Comparison of ENCODE assay signal across 21 cellular contexts in genomic region chr1:247268390-247269045, GRCh38. TPM values are rescaled to one million over a fixed set of nuclear protein-coding genes. Genes with fewer than 3 reads are reported as not detected.
DNase-seq lines count a peak whose midpoint lies in the region; ATAC-seq and TF ChIP-seq lines count a peak whose summit lies in the region.
"Had no signal": no experiment of that assay in that cellular context is flagged by ENCODE, and none has a peak within 500 bp of the region (broad histone marks: within the 10 kb centered on the region; RNA-seq: fewer than 3 reads in every experiment).

No MANE protein-coding gene starts in this region.

- H4K91ac ChIP-seq in trophoblast cell (ENCODE audit: low read depth, low read length), result no peak overlapping the region

- no peak overlapping the region for H3K23ac ChIP-seq in trophoblast cell (ENCODE audit: low read length)

- intact Hi-C loops in sciatic nerve (cut with DNase I), result no loop called here

- no peaks in the 10 kb centered on the region for H3K36me3 ChIP-seq in trophoblast cell (ENCODE audit: control insufficient read depth in 1 of 2, insufficient read depth in 2 of 2, low read length in 2 of 2)
- H3K36me3 ChIP-seq: BLaER1 had no signal

- H2BK5ac ChIP-seq in trophoblast cell (ENCODE audit: low read depth, low read length, poor library complexity), result no peak overlapping the region

- no peak overlapping the region for H3K27ac ChIP-seq in trophoblast cell (ENCODE audit: low read depth, low read length)
- H3K27ac ChIP-seq: 22Rv1, BLaER1, GM23248 had no signal

- no peak overlapping the region for H3K9ac ChIP-seq in trophoblast cell (ENCODE audit: low read length)
- H3K9ac ChIP-seq: BLaER1, GM23248 had no signal

- H3K18ac ChIP-seq in trophoblast cell (ENCODE audit: low read length), result no peak overlapping the region

- H3K79me1 ChIP-seq in trophoblast cell (ENCODE audit: low read length), result no peaks in the 10 kb centered on the region

- H3K27me3 ChIP-seq in trophoblast cell (ENCODE audit: insufficient read depth, low read length), result no peaks in the 10 kb centered on the region
- H3K27me3 ChIP-seq: BLaER1 had no signal

- H3K4me2 ChIP-seq in trophoblast cell (ENCODE audit: low read length), result no peak overlapping the region
- H3K4me2 ChIP-seq: BLaER1 had no signal

- ATAC-seq in sciatic nerve, result no peak
- ATAC-seq: CD8-positive, alpha-beta T cell had no signal

- no peak overlapping the region for H2AK5ac ChIP-seq in trophoblast cell (ENCODE audit: low read length)

- H2BK12ac ChIP-seq in trophoblast cell (ENCODE audit: low read length), result no peak overlapping the region

- H4K12ac ChIP-seq in trophoblast cell (ENCODE audit: low read depth, low read length), result no peak overlapping the region

- H3K4ac ChIP-seq in trophoblast cell (ENCODE audit: low read depth, low read length), result no peak overlapping the region

- H3K79me2 ChIP-seq in trophoblast cell (ENCODE audit: control insufficient read depth, insufficient read depth, low read length, poor library complexity), result no peaks in the 10 kb centered on the region

- H4K8ac ChIP-seq in trophoblast cell (ENCODE audit: low read depth, low read length), result no peak overlapping the region

- H3K4me1 ChIP-seq in trophoblast cell (ENCODE audit: control insufficient read depth in 1 of 2, insufficient read depth in 2 of 2, low read length in 2 of 2), result no peaks in the 10 kb centered on the region
- H3K4me1 ChIP-seq: BLaER1 had no signal

- no CpG with 5 or more reads among the region's 2 CpGs for WGBS in trophoblast cell (ENCODE audit: extremely low coverage, insufficient coverage, insufficient read length)

- no peak overlapping the region for H3K14ac ChIP-seq in trophoblast cell (ENCODE audit: low read length)

- TF ChIP-seq CTCF in fibroblast of villous mesenchyme (IDR thresholded peaks at IDR 0.05; ENCODE audit: insufficient read depth, low read depth, low read length), result peak; percentile 15

- DNase-seq in DMS 273 (lab: John Stamatoyannopoulos, UW; ENCODE audit: unreplicated experiment) (peak; percentile 20), DMS 273 treated with DMSO at 0.1 percent for 48 hours (lab: John Stamatoyannopoulos, UW) (no peak), amniotic epithelial cell (ENCODE audit: low read depth) (peak; percentile 44), fibroblast of villous mesenchyme (ENCODE audit: low read depth) (peak; percentile 52), kidney tubule cell (ENCODE audit: low spot score) (no peak), sciatic nerve (ENCODE audit: low spot score) (no peak), superior temporal gyrus (ENCODE audit: extremely low spot score) (no peak), trophoblast cell (no peak)
- DNase-seq: CD8-positive, alpha-beta T cell; DND-41; GF-D8; GM23248; Karpas-422; MM.1S; NCI-H1105 treated with DMSO at 0.1 percent for 48 hours; NCI-H1694 treated with DMSO at 0.1 percent for 48 hours; NCI-H345; NCI-H526 had no signal

- no peak overlapping the region for H2BK120ac ChIP-seq in trophoblast cell (ENCODE audit: insufficient read depth, low read length, poor library complexity)

- peaks cover 6% of the 10 kb centered on the region for H3K9me3 ChIP-seq in trophoblast cell (ENCODE audit: insufficient read depth, low read depth, low read length)

- H2AFZ ChIP-seq in trophoblast cell (ENCODE audit: insufficient read depth, low read length, poor library complexity), result no peak overlapping the region
- H2AFZ ChIP-seq: GM23248 had no signal

- H3K4me3 ChIP-seq in fibroblast of villous mesenchyme (ENCODE audit: low read depth, low read length), result no peak overlapping the region
- no peak overlapping the region for H3K4me3 ChIP-seq in trophoblast cell (ENCODE audit: low read depth, low read length)
- H3K4me3 ChIP-seq: BLaER1, GM23248 had no signal

RNA-seq across cellular contexts. Expression of gene VN1R5, which starts 12.6 kb away (rescaled TPM):
- total RNA-seq in fibroblast of villous mesenchyme, result not detected in 2 replicates
- total RNA-seq in sciatic nerve, result not detected
- not detected in 2 replicates for polyA plus RNA-seq in trophoblast cell (2013)
- total RNA-seq: CD8-positive, alpha-beta T cell; GM23248; OCI-LY7 had no signal
- polyA plus RNA-seq: GM23248 had no signal

Comparison
In these comparisons a context has a peak if more than half of its experiments do, and no peak if none do; other contexts are left out.
1. DNase-seq: peak in DMS 273 (single experiment), amniotic epithelial cell (single experiment) and fibroblast of villous mesenchyme (single experiment); none in DMS 273 treated with DMSO at 0.1 percent for 48 hours (single experiment), kidney tubule cell (single experiment), sciatic nerve (single experiment), superior temporal gyrus (single experiment) and trophoblast cell (0 of 2).